ENCODE assay signal across 21 cellular contexts in genomic region chr1:66033781-66034180, GRCh38.
DNase-seq lines count a peak whose midpoint lies in the region; ATAC-seq, FAIRE-seq and TF ChIP-seq lines count a peak whose summit lies in the region.
"Had no signal": no experiment of that assay in that cellular context is flagged by ENCODE, and none has a peak within 500 bp of the region (broad histone marks: within the 10 kb centered on the region; RNA-seq: fewer than 3 reads in every experiment).

No MANE protein-coding gene starts in this region.

- WGBS in K562 (ENCODE audit: insufficient coverage, low coverage, missing lambda C conversion rate), result 0% methylated on average over 1 of the region's 1 CpG

- intact Hi-C loops in HCT116 (cut with micrococcal nuclease), result no loop called here
- intact Hi-C loops in K562 (cut with micrococcal nuclease), result no loop called here

- in situ Hi-C loops in K562 (cut with MboI), result no loop called here

- DNase-seq in stimulated activated CD4-positive, alpha-beta T cell treated with anti-CD3 and anti-CD28 coated beads, Interleukin-15, amount 100 ng/mL, for 24 hours, result peak; percentile 4
- no peak for DNase-seq in stimulated activated CD4-positive, alpha-beta T cell treated with anti-CD3 and anti-CD28 coated beads, Interleukin-12 subunit alpha, Interleukin-12 subunit beta, amount 100 ng/mL, for 4 hours
- DNase-seq in HCT116 (ENCODE audit: low read depth, low spot score) (no peak), K562 (ENCODE audit: extremely low read depth in 1 of 4, low spot score in 3 of 4) (no peak), osteoblast (ENCODE audit: insufficient read length, low spot score, missing footprints) (peak; percentile 71), NCI-H1694 (lab: John Stamatoyannopoulos, UW) (no peak), foreskin melanocyte (no peak)
- DNase-seq: AML-193, DND-41, GDM1, GOT3, KG1, NCI-H1417, NCI-H1930, NCI-H226, NCI-H524, PC-3, SJCRH30 had no signal

- H3K9me1 ChIP-seq in K562 (ENCODE audit: control insufficient read depth, insufficient read depth, low read length), result no peaks in the 10 kb centered on the region

- H2AFZ ChIP-seq in HCT116 (ENCODE audit: low read depth, low read length, poor library complexity, severe bottlenecking), result peak overlapping the region; percentile 56
- H2AFZ ChIP-seq in K562 (ENCODE audit: low read depth, low read length), result no peak overlapping the region
- H2AFZ ChIP-seq in osteoblast (ENCODE audit: low read length), result no peak overlapping the region

- H3K36me3 ChIP-seq in HCT116 (ENCODE audit: control insufficient read depth in 1 of 2, insufficient read depth in 2 of 2, low read length in 2 of 2) (no peaks in the 10 kb centered on the region), K562 (ENCODE audit: control insufficient read depth, insufficient read depth, low read length) (no peaks in the 10 kb centered on the region), osteoblast (ENCODE audit: insufficient read depth, low read length) (no peaks in the 10 kb centered on the region)
- H3K36me3 ChIP-seq: SJCRH30 had no signal

- no peak overlapping the region for H3K9ac ChIP-seq in HCT116 (ENCODE audit: low read length)
- no peak overlapping the region for H3K9ac ChIP-seq in K562 (ENCODE audit: insufficient read depth in 1 of 2, low read depth in 2 of 2, low read length in 2 of 2)

- H3K4me3 ChIP-seq in HCT116 (replicated peaks in 1 of 2; ENCODE audit: low read depth in 1 of 2, low read length in 2 of 2) (no peak overlapping the region), K562 (no peak overlapping the region), osteoblast (ENCODE audit: insufficient read depth, low read length) (no peak overlapping the region)
- H3K4me3 ChIP-seq: SJCRH30 had no signal

- TF ChIP-seq CTCF in HCT116 (IDR thresholded peaks at IDR 0.05 in 2 of 3, conservative IDR thresholded peaks at IDR 0.05 in 1 of 3; ENCODE audit: borderline replicate concordance in 1 of 3, insufficient read depth in 1 of 3, low read depth in 2 of 3, low read length in 2 of 3), result no peak
- no peak for TF ChIP-seq CTCF in K562 (IDR thresholded peaks at IDR 0.05 in 2 of 3, conservative IDR thresholded peaks at IDR 0.05 in 1 of 3; ENCODE audit: insufficient read depth in 2 of 3, low read depth in 1 of 3, low read length in 3 of 3)
- no peak for TF ChIP-seq CTCF in osteoblast (IDR thresholded peaks at IDR 0.05; ENCODE audit: extremely low read depth, low read depth, low read length)

- H3K4me2 ChIP-seq in HCT116 (ENCODE audit: low read length) (no peak overlapping the region), K562 (ENCODE audit: insufficient read depth, low read length) (no peak overlapping the region), osteoblast (ENCODE audit: insufficient read depth, low read length) (no peak overlapping the region)

- H3K27me3 ChIP-seq in HCT116 (ENCODE audit: insufficient read depth, low read length), result no peaks in the 10 kb centered on the region
- H3K27me3 ChIP-seq in K562 (ENCODE audit: control insufficient read depth in 2 of 2, insufficient read depth in 2 of 2, low read length in 2 of 2), result no peaks in the 10 kb centered on the region
- no peaks in the 10 kb centered on the region for H3K27me3 ChIP-seq in osteoblast (ENCODE audit: insufficient read depth, low read length)
- H3K27me3 ChIP-seq: SJCRH30 had no signal

- ATAC-seq in HCT116 (no peak), K562 (no peak), GM21737 (IDR thresholded peaks at IDR 0.05; ENCODE audit: unreplicated experiment) (no peak)
- ATAC-seq: HepG2, PC-3 had no signal

- no peak for FAIRE-seq in K562 (lab: Jason Lieb, UNC)
- FAIRE-seq: HepG2 had no signal

- no peaks in the 10 kb centered on the region for H3K9me3 ChIP-seq in HCT116 (ENCODE audit: control insufficient read depth in 1 of 2, insufficient read depth in 1 of 2, low read depth in 1 of 2, low read length in 2 of 2)
- H3K9me3 ChIP-seq in K562 (replicated peaks; ENCODE audit: control insufficient read depth, insufficient read depth, low read depth, low read length), result no peaks in the 10 kb centered on the region
- peaks cover 3% of the 10 kb centered on the region for H3K9me3 ChIP-seq in osteoblast (ENCODE audit: low read depth, low read length)
- H3K9me3 ChIP-seq: SJCRH30 had no signal

- no peaks in the 10 kb centered on the region for H3K4me1 ChIP-seq in HCT116 (ENCODE audit: control insufficient read depth in 1 of 2, insufficient read depth in 2 of 2, low read length in 2 of 2)
- H3K4me1 ChIP-seq in K562 (replicated peaks in 1 of 2; ENCODE audit: control insufficient read depth in 2 of 2, insufficient read depth in 2 of 2, low read length in 2 of 2), result no peaks in the 10 kb centered on the region
- no peaks in the 10 kb centered on the region for H3K4me1 ChIP-seq in osteoblast (ENCODE audit: insufficient read depth, low read length)
- H3K4me1 ChIP-seq: SJCRH30 had no signal

- no peaks in the 10 kb centered on the region for H3K9me2 ChIP-seq in HCT116 (ENCODE audit: insufficient read depth)

- no peak for TF ChIP-seq RAD21 in HCT116 (IDR thresholded peaks at IDR 0.05; ENCODE audit: low read depth)
- TF ChIP-seq RAD21 in K562 (CRISPR knock-in tag; conservative IDR thresholded peaks at IDR 0.05 in 1 of 2, IDR thresholded peaks at IDR 0.05 in 1 of 2), result no peak

- H3K79me2 ChIP-seq in HCT116 (ENCODE audit: insufficient read depth, low read length) (no peaks in the 10 kb centered on the region), K562 (ENCODE audit: control insufficient read depth, insufficient read depth, low read length) (no peaks in the 10 kb centered on the region), osteoblast (ENCODE audit: insufficient read depth, low read length) (no peaks in the 10 kb centered on the region)

- no peak for TF ChIP-seq EP300 in K562 (IDR thresholded peaks at IDR 0.05; ENCODE audit: low read length)

- CTCF ChIA-PET in HCT116 (lab: Charles Lee), result no interaction called here
- CTCF ChIA-PET in K562 (lab: Yijun Ruan, JAX; ENCODE audit: low intra/inter-chr PET ratio), result no interaction called here

- BruUV-seq in HCT116 (replicated peaks; lab: Mats Ljungman, UMichigan), result no TSS peak
- BruUV-seq in K562 (replicated peaks; lab: Mats Ljungman, UMichigan), result no TSS peak

- H3K27ac ChIP-seq in HCT116 (ENCODE audit: low read depth, low read length) (no peak overlapping the region), K562 (ENCODE audit: extremely low read depth, low read depth, low read length) (no peak overlapping the region), osteoblast (ENCODE audit: low read depth, low read length) (no peak overlapping the region)
- H3K27ac ChIP-seq: C4-2B, SJCRH30 had no signal

- RAD21 ChIA-PET in HCT116 (lab: Charles Lee; ENCODE audit: low non-redundant PET in 1 of 2, low total read pairs in 2 of 2, uncharacterized antibody in 2 of 2, unreplicated experiment in 2 of 2), result no interaction called here

- TF ChIP-seq POLR2A in HCT116 (IDR thresholded peaks at IDR 0.05; ENCODE audit: borderline replicate concordance, extremely low read depth, insufficient read depth, insufficient read length), result no peak
- TF ChIP-seq POLR2A in K562 (conservative IDR thresholded peaks at IDR 0.05), result no peak

- H4K20me1 ChIP-seq in HCT116 (ENCODE audit: insufficient read depth) (no peaks in the 10 kb centered on the region), K562 (replicated peaks; ENCODE audit: control insufficient read depth, insufficient read depth, low read length) (no peaks in the 10 kb centered on the region), osteoblast (ENCODE audit: insufficient read depth, low read length) (peaks cover 2% of the 10 kb centered on the region)

- POLR2A ChIA-PET in HCT116 (lab: Charles Lee), result no interaction called here
- POLR2A ChIA-PET in K562 (lab: Yijun Ruan, JAX), result interaction anchor here (0.7 kb wide), 1 partner anchor 8 kb away, joined by 5 read pairs; no protein-coding TSS in a partner anchor

TF ChIP-seq in HCT116, 20 proteins besides CTCF, POLR2A, EP300 and RAD21:
- TF ChIP-seq SRF (IDR thresholded peaks at IDR 0.05; ENCODE audit: low read depth) (no peak), FOSL1 (IDR thresholded peaks at IDR 0.05; ENCODE audit: low read depth) (peak; percentile 32; the same call in 1 of the 2 replicates), MAX (IDR thresholded peaks at IDR 0.05) (no peak), POLR2AphosphoS5 (IDR thresholded peaks at IDR 0.05; ENCODE audit: low read depth, low read length) (no peak)

TF ChIP-seq in K562, 482 proteins besides CTCF, POLR2A, EP300 and RAD21:
- TF ChIP-seq, protein P1, sequence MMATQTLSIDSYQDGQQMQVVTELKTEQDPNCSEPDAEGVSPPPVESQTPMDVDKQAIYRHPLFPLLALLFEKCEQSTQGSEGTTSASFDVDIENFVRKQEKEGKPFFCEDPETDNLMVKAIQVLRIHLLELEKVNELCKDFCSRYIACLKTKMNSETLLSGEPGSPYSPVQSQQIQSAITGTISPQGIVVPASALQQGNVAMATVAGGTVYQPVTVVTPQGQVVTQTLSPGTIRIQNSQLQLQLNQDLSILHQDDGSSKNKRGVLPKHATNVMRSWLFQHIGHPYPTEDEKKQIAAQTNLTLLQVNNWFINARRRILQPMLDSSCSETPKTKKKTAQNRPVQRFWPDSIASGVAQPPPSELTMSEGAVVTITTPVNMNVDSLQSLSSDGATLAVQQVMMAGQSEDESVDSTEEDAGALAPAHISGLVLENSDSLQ (IDR thresholded peaks at IDR 0.05), result peak; percentile 71
- no peak for TF ChIP-seq NELFE (IDR thresholded peaks at IDR 0.05; ENCODE audit: insufficient read depth, insufficient read length)
TF ChIP-seq in K562: peak in this region for 1.

Comparison
In these comparisons a context has a peak if more than half of its experiments do, and no peak if none do; other contexts are left out.
1. DNase-seq: peak in stimulated activated CD4-positive, alpha-beta T cell treated with anti-CD3 and anti-CD28 coated beads, Interleukin-15, amount 100 ng/mL, for 24 hours (single experiment) and osteoblast (single experiment); none in stimulated activated CD4-positive, alpha-beta T cell treated with anti-CD3 and anti-CD28 coated beads, Interleukin-12 subunit alpha, Interleukin-12 subunit beta, amount 100 ng/mL, for 4 hours (single experiment), HCT116 (single experiment), K562 (0 of 4), NCI-H1694 (single experiment) and foreskin melanocyte (single experiment).